ENCODE assay signal across 8 cellular contexts in genomic region chr15:31325976-31326728, GRCh38. TPM values are rescaled to one million over a fixed set of nuclear protein-coding genes. Genes with fewer than 3 reads are reported as not detected.
DNase-seq lines count a peak whose midpoint lies in the region; ATAC-seq and TF ChIP-seq lines count a peak whose summit lies in the region.

No MANE protein-coding gene starts in this region.

- peak overlapping the region; percentile 97 for H3K4me2 ChIP-seq in skeletal muscle satellite cell (ENCODE audit: low read length)

- TF ChIP-seq CTCF in WERI-Rb-1 (IDR thresholded peaks at IDR 0.05; ENCODE audit: low read depth, low read length) (no peak), breast epithelium (IDR thresholded peaks at IDR 0.05) (peak in 1 of 3 donors; percentile 20)

- peak; percentile 87 for TF ChIP-seq POLR2A in breast epithelium (IDR thresholded peaks at IDR 0.05)

- H3K36me3 ChIP-seq in WERI-Rb-1, result no peaks in the 10 kb centered on the region
- no peaks in the 10 kb centered on the region for H3K36me3 ChIP-seq in breast epithelium
- H3K36me3 ChIP-seq in skeletal muscle satellite cell (ENCODE audit: insufficient read depth, low read length), result no peaks in the 10 kb centered on the region

- ATAC-seq in GM18868 (IDR thresholded peaks at IDR 0.05; ENCODE audit: unreplicated experiment), result peak; percentile 66
- ATAC-seq in HG03097 (IDR thresholded peaks at IDR 0.05; ENCODE audit: low FRiP score, unreplicated experiment), result peak; percentile 52

- in situ Hi-C loops in ACHN (cut with HindIII; ENCODE audit: low pct_ligation_motif_present, low pct_unique_long_range_greater_than_20kb, low sequenced_read_pairs), result no loop called here

- DNase-seq in ACHN (peak; percentile 94), NCI-H2171 (lab: John Stamatoyannopoulos, UW) (peak; percentile 97), WERI-Rb-1 (peak; percentile 97), breast epithelium (ENCODE audit: low spot score in 2 of 2) (peak; percentile 98 to 99)

- H3K4me1 ChIP-seq in breast epithelium (peaks cover 0 to 4% of the 10 kb centered on the region in 2 donors), skeletal muscle satellite cell (ENCODE audit: control insufficient read depth, insufficient read depth, low read length) (peaks cover 22% of the 10 kb centered on the region)

- H3K9me3 ChIP-seq in WERI-Rb-1 (ENCODE audit: severe bottlenecking), result peaks cover 2% of the 10 kb centered on the region
- no peaks in the 10 kb centered on the region for H3K9me3 ChIP-seq in breast epithelium
- peaks cover 2% of the 10 kb centered on the region for H3K9me3 ChIP-seq in iPS-18c (ENCODE audit: control insufficient read depth, insufficient read depth, low read length)
- H3K9me3 ChIP-seq in skeletal muscle satellite cell (replicated peaks; ENCODE audit: low read length), result no peaks in the 10 kb centered on the region

- intact Hi-C loops in breast epithelium (cut with DNase I; ENCODE audit: low total_unique reads), result loop anchor here (2.0 to 10.0 kb wide), 2 partner anchors 69 to 111 kb away; no protein-coding TSS in a partner anchor

- H3K27me3 ChIP-seq in WERI-Rb-1 (ENCODE audit: insufficient read depth, low read depth, severe bottlenecking) (no peaks in the 10 kb centered on the region), breast epithelium (no peaks in the 10 kb centered on the region), skeletal muscle satellite cell (ENCODE audit: control insufficient read depth, insufficient read depth, low read length) (peaks cover 17% of the 10 kb centered on the region)

- H3K9ac ChIP-seq in skeletal muscle satellite cell (ENCODE audit: low read depth, low read length), result peak overlapping the region; percentile 97

- H3K4me3 ChIP-seq in WERI-Rb-1 (ENCODE audit: low read depth, low read length) (peak overlapping the region; percentile 68), breast epithelium (peak overlapping the region; percentile 70 to 87 (median 85)), iPS-18c (ENCODE audit: insufficient read depth, low read depth, low read length) (peak overlapping the region; percentile 76), skeletal muscle satellite cell (ENCODE audit: low read length) (peak overlapping the region; percentile 91)

- H3K27ac ChIP-seq in WERI-Rb-1 (peak overlapping the region; percentile 92), breast epithelium (peak overlapping the region; percentile 98)

RNA-seq across cellular contexts. Expression of gene KLF13, which starts 0.5 kb away (rescaled TPM):
- 10 to 100 TPM; 26.3 to 52.2 (median 28.2) TPM for total RNA-seq in breast epithelium
- total RNA-seq in skeletal muscle satellite cell (2012; rRNA removed), result 23.1 and 24.7 TPM in 2 replicates

Comparison
In these comparisons a context has a peak if more than half of its experiments do, and no peak if none do; other contexts are left out.
1. Peak in every context shown above with its lines: DNase-seq, ATAC-seq, H3K4me3 ChIP-seq and H3K27ac ChIP-seq.